ENCODE assay signal across 1 cellular context in the genomic region with DNA sequence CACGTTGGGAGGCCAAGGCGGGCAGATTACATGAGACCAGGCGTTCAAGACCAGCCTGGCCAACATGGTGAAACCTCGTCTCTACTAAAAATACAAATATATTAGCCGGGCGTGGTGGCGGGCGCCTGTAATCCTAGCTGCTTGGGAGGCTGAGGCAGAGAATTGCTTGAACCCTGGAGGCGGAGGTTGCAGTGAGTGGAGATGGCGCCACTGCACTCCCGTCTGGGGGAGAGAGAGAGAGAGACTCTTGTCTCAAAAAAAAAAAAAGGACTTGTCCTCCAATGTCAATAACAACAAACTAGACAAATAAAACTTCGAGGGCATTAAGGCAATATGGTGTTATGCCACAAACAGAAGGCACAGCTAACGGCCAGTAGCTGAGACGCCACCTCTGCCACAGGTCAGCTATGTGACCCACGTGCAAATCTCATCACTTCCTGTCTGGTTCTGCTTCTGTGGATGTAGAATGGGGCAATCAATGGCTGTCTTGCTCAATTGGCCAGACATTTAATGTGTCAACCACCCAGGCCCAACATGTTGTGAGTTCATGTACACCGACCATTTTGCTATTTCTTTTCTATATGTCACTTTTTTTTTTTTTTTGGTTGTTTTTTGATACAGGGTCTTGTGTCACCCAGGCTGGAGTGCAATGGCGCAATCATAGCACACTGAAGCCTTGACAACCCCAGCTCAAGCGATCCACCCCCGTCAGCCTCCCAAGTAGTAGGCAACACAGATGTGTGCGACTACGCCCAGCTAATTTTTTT.
TF ChIP-seq lines count a peak whose summit lies in the region.

No MANE protein-coding gene starts in this region.

TF ChIP-seq in HepG2, 621 proteins besides CTCF, POLR2A, EP300 and RAD21 (continued from another document and continues in another):
- TF ChIP-seq ELF1 (CRISPR knock-in tag; IDR thresholded peaks at IDR 0.05) (peak; percentile 74), PHF8 (CRISPR knock-in tag; IDR thresholded peaks at IDR 0.05) (no peak), ZNF841 (CRISPR knock-in tag; IDR thresholded peaks at IDR 0.05; ENCODE audit: borderline replicate concordance) (no peak), MED1 (CRISPR knock-in tag; IDR thresholded peaks at IDR 0.05) (peak; percentile 77), NR3C1 (CRISPR knock-in tag; IDR thresholded peaks at IDR 0.05) (no peak), ZNF331 (CRISPR knock-in tag; IDR thresholded peaks at IDR 0.05) (peak; percentile 60; the same call in 1 of the 2 replicates), KLF16 (CRISPR knock-in tag; IDR thresholded peaks at IDR 0.05) (peak in 1 of 2 experiments; percentile 91; a peak in 2 of 4 replicates), FOXK2 (IDR thresholded peaks at IDR 0.05) (peak; percentile 68), ZBTB8A (CRISPR knock-in tag; IDR thresholded peaks at IDR 0.05; ENCODE audit: borderline replicate concordance, low read depth) (0 out of 2 replicates have a peak, but pooled peaks have one; percentile 40), ZKSCAN1 (IDR thresholded peaks at IDR 0.05; ENCODE audit: low read length) (0 out of 2 replicates have a peak, but pooled peaks have one; percentile 18), PCBP1 (IDR thresholded peaks at IDR 0.05; ENCODE audit: borderline replicate concordance, low read depth, low read length) (no peak), CENPT (CRISPR knock-in tag; IDR thresholded peaks at IDR 0.05; ENCODE audit: low read depth) (no peak), HOXA5 (CRISPR knock-in tag; IDR thresholded peaks at IDR 0.05) (peak; percentile 41; the same call in 1 of the 2 replicates), ZNF792 (CRISPR knock-in tag; IDR thresholded peaks at IDR 0.05) (peak; percentile 75), ZNF660 (CRISPR knock-in tag; IDR thresholded peaks at IDR 0.05; ENCODE audit: borderline replicate concordance, low read depth) (no peak), ATAD3A (CRISPR knock-in tag; IDR thresholded peaks at IDR 0.05) (0 out of 2 replicates have a peak, but pooled peaks have one; percentile 38), ZIK1 (CRISPR knock-in tag; IDR thresholded peaks at IDR 0.05; ENCODE audit: borderline replicate concordance, low read depth) (no peak)
- TF ChIP-seq, protein P1, sequence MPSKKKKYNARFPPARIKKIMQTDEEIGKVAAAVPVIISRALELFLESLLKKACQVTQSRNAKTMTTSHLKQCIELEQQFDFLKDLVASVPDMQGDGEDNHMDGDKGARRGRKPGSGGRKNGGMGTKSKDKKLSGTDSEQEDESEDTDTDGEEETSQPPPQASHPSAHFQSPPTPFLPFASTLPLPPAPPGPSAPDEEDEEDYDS (CRISPR knock-in tag; IDR thresholded peaks at IDR 0.05) = peak; percentile 65; the same call in 1 of the 2 replicates
- TF ChIP-seq, protein P2, sequence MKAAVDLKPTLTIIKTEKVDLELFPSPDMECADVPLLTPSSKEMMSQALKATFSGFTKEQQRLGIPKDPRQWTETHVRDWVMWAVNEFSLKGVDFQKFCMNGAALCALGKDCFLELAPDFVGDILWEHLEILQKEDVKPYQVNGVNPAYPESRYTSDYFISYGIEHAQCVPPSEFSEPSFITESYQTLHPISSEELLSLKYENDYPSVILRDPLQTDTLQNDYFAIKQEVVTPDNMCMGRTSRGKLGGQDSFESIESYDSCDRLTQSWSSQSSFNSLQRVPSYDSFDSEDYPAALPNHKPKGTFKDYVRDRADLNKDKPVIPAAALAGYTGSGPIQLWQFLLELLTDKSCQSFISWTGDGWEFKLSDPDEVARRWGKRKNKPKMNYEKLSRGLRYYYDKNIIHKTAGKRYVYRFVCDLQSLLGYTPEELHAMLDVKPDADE (CRISPR knock-in tag; IDR thresholded peaks at IDR 0.05) = peak; percentile 68; the same call in 1 of the 2 replicates
- TF ChIP-seq, protein P3, sequence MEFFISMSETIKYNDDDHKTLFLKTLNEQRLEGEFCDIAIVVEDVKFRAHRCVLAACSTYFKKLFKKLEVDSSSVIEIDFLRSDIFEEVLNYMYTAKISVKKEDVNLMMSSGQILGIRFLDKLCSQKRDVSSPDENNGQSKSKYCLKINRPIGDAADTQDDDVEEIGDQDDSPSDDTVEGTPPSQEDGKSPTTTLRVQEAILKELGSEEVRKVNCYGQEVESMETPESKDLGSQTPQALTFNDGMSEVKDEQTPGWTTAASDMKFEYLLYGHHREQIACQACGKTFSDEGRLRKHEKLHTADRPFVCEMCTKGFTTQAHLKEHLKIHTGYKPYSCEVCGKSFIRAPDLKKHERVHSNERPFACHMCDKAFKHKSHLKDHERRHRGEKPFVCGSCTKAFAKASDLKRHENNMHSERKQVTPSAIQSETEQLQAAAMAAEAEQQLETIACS (CRISPR knock-in tag; IDR thresholded peaks at IDR 0.05) = 0 out of 2 replicates have a peak, but pooled peaks have one; percentile 30
- TF ChIP-seq, protein P4, sequence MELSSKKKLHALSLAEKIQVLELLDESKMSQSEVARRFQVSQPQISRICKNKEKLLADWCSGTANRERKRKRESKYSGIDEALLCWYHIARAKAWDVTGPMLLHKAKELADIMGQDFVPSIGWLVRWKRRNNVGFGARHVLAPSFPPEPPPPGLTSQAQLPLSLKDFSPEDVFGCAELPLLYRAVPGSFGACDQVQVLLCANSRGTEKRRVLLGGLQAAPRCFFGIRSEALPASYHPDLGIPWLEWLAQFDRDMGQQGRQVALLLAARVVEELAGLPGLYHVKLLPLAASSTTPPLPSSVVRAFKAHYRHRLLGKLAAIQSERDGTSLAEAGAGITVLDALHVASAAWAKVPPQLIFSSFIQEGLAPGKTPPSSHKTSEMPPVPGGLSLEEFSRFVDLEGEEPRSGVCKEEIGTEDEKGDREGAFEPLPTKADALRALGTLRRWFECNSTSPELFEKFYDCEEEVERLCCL (CRISPR knock-in tag; IDR thresholded peaks at IDR 0.05; ENCODE audit: borderline replicate concordance) = no peak
- TF ChIP-seq, protein P5, sequence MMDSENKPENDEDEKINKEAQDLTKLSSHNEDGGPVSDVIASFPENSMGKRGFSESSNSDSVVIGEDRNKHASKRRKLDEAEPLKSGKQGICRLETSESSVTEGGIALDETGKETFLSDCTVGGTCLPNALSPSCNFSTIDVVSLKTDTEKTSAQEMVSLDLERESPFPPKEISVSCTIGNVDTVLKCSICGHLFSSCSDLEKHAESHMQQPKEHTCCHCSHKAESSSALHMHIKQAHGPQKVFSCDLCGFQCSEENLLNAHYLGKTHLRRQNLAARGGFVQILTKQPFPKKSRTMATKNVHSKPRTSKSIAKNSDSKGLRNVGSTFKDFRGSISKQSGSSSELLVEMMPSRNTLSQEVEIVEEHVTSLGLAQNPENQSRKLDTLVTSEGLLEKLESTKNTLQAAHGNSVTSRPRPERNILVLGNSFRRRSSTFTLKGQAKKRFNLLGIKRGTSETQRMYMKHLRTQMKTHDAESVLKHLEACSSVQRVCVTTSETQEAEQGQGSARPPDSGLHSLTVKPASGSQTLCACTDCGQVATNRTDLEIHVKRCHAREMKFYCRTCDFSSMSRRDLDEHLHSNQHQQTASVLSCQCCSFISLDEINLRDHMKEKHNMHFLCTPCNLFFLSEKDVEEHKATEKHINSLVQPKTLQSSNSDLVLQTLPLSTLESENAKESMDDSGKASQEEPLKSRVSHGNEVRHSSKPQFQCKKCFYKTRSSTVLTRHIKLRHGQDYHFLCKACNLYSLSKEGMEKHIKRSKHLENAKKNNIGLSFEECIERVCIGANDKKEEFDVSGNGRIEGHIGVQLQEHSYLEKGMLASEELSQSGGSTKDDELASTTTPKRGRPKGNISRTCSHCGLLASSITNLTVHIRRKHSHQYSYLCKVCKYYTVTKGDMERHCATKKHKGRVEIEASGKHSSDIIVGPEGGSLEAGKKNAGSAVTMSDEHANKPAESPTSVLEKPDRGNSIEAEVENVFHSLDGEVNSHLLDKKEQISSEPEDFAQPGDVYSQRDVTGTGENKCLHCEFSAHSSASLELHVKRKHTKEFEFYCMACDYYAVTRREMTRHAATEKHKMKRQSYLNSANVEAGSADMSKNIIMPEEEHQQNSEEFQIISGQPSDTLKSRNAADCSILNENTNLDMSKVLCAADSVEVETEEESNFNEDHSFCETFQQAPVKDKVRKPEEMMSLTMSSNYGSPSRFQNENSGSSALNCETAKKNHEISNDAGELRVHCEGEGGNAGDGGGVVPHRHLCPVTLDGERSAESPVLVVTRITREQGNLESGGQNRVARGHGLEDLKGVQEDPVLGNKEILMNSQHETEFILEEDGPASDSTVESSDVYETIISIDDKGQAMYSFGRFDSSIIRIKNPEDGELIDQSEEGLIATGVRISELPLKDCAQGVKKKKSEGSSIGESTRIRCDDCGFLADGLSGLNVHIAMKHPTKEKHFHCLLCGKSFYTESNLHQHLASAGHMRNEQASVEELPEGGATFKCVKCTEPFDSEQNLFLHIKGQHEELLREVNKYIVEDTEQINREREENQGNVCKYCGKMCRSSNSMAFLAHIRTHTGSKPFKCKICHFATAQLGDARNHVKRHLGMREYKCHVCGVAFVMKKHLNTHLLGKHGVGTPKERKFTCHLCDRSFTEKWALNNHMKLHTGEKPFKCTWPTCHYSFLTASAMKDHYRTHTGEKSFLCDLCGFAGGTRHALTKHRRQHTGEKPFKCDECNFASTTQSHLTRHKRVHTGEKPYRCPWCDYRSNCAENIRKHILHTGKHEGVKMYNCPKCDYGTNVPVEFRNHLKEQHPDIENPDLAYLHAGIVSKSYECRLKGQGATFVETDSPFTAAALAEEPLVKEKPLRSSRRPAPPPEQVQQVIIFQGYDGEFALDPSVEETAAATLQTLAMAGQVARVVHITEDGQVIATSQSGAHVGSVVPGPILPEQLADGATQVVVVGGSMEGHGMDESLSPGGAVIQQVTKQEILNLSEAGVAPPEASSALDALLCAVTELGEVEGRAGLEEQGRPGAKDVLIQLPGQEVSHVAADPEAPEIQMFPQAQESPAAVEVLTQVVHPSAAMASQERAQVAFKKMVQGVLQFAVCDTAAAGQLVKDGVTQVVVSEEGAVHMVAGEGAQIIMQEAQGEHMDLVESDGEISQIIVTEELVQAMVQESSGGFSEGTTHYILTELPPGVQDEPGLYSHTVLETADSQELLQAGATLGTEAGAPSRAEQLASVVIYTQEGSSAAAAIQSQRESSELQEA (CRISPR knock-in tag; IDR thresholded peaks at IDR 0.05; ENCODE audit: not compliant biosample characterization) = no peak
- TF ChIP-seq, protein P6, sequence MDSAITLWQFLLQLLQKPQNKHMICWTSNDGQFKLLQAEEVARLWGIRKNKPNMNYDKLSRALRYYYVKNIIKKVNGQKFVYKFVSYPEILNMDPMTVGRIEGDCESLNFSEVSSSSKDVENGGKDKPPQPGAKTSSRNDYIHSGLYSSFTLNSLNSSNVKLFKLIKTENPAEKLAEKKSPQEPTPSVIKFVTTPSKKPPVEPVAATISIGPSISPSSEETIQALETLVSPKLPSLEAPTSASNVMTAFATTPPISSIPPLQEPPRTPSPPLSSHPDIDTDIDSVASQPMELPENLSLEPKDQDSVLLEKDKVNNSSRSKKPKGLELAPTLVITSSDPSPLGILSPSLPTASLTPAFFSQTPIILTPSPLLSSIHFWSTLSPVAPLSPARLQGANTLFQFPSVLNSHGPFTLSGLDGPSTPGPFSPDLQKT (CRISPR knock-in tag; IDR thresholded peaks at IDR 0.05; ENCODE audit: borderline replicate concordance) = no peak
- TF ChIP-seq, protein P7, sequence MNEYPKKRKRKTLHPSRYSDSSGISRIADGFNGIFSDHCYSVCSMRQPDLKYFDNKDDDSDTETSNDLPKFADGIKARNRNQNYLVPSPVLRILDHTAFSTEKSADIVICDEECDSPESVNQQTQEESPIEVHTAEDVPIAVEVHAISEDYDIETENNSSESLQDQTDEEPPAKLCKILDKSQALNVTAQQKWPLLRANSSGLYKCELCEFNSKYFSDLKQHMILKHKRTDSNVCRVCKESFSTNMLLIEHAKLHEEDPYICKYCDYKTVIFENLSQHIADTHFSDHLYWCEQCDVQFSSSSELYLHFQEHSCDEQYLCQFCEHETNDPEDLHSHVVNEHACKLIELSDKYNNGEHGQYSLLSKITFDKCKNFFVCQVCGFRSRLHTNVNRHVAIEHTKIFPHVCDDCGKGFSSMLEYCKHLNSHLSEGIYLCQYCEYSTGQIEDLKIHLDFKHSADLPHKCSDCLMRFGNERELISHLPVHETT (CRISPR knock-in tag; conservative IDR thresholded peaks at IDR 0.05) = no peak
- TF ChIP-seq, protein P8, sequence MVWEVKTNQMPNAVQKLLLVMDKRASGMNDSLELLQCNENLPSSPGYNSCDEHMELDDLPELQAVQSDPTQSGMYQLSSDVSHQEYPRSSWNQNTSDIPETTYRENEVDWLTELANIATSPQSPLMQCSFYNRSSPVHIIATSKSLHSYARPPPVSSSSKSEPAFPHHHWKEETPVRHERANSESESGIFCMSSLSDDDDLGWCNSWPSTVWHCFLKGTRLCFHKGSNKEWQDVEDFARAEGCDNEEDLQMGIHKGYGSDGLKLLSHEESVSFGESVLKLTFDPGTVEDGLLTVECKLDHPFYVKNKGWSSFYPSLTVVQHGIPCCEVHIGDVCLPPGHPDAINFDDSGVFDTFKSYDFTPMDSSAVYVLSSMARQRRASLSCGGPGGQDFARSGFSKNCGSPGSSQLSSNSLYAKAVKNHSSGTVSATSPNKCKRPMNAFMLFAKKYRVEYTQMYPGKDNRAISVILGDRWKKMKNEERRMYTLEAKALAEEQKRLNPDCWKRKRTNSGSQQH (CRISPR knock-in tag; IDR thresholded peaks at IDR 0.05; ENCODE audit: low read depth) = peak; percentile 91; the same call in 1 of the 2 replicates
- TF ChIP-seq, protein P9, sequence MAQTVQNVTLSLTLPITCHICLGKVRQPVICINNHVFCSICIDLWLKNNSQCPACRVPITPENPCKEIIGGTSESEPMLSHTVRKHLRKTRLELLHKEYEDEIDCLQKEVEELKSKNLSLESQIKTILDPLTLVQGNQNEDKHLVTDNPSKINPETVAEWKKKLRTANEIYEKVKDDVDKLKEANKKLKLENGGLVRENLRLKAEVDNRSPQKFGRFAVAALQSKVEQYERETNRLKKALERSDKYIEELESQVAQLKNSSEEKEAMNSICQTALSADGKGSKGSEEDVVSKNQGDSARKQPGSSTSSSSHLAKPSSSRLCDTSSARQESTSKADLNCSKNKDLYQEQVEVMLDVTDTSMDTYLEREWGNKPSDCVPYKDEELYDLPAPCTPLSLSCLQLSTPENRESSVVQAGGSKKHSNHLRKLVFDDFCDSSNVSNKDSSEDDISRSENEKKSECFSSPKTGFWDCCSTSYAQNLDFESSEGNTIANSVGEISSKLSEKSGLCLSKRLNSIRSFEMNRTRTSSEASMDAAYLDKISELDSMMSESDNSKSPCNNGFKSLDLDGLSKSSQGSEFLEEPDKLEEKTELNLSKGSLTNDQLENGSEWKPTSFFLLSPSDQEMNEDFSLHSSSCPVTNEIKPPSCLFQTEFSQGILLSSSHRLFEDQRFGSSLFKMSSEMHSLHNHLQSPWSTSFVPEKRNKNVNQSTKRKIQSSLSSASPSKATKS (CRISPR knock-in tag; IDR thresholded peaks at IDR 0.05) = 0 out of 2 replicates have a peak, but pooled peaks have one; percentile 41
- TF ChIP-seq, protein P10, sequence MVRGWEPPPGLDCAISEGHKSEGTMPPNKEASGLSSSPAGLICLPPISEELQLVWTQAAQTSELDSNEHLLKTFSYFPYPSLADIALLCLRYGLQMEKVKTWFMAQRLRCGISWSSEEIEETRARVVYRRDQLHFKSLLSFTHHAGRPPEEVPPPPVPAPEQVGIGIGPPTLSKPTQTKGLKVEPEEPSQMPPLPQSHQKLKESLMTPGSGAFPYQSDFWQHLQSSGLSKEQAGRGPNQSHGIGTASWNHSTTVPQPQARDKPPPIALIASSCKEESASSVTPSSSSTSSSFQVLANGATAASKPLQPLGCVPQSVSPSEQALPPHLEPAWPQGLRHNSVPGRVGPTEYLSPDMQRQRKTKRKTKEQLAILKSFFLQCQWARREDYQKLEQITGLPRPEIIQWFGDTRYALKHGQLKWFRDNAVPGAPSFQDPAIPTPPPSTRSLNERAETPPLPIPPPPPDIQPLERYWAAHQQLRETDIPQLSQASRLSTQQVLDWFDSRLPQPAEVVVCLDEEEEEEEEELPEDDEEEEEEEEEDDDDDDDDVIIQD (CRISPR knock-in tag; IDR thresholded peaks at IDR 0.05; ENCODE audit: low read depth) = peak; percentile 40; the same call in 1 of the 2 replicates
